ENCODE assay signal across 18 cellular contexts in the genomic region with DNA sequence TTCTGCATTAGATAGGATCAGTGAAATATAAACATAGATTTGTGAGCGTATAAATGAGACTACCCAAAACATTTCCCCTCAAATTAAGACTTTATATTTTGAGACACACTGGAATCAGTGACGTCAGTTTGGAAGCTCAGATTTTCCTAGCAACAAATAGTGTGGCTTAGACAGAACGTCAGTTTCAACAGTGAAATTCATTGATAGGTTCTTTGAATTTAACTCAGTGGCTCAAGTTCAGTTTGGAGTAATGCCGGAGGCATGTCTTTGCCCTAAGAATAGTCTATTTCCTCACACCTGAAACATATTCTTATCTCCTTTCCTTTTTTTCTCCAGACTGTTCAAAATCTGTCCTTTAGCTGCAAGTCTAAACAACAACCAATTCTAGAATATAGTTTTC.
DNase-seq lines count a peak whose midpoint lies in the region; ATAC-seq and TF ChIP-seq lines count a peak whose summit lies in the region.
"Had no signal": no experiment of that assay in that cellular context is flagged by ENCODE, and none has a peak within 500 bp of the region (broad histone marks: within the 10 kb centered on the region; RNA-seq: fewer than 3 reads in every experiment).

No MANE protein-coding gene starts in this region.

- no peaks in the 10 kb centered on the region for H3K4me1 ChIP-seq in IMR-90 (ENCODE audit: control insufficient read depth, insufficient read depth, low read length)
- no peaks in the 10 kb centered on the region for H3K4me1 ChIP-seq in hepatocyte (ENCODE audit: insufficient read depth)
- H3K4me1 ChIP-seq in smooth muscle cell (ENCODE audit: low read depth) = no peaks in the 10 kb centered on the region

- no peak overlapping the region for H2BK20ac ChIP-seq in IMR-90 (ENCODE audit: low read depth, low read length)

- H3K27me3 ChIP-seq in IMR-90 (ENCODE audit: control insufficient read depth, insufficient read depth, low read length) = no peaks in the 10 kb centered on the region
- H3K27me3 ChIP-seq in hepatocyte = no peaks in the 10 kb centered on the region
- H3K27me3 ChIP-seq in smooth muscle cell (ENCODE audit: low read depth) = no peaks in the 10 kb centered on the region

- no peaks in the 10 kb centered on the region for H3K9me2 ChIP-seq in hepatocyte (replicated peaks; ENCODE audit: insufficient read depth)
- H3K9me2 ChIP-seq: SK-N-SH had no signal

- H3K9me3 Mint-ChIP-seq in T-helper 2 cell treated with Interferon-gamma antibody and Interleukin-4, amounts not matched to agents 5 μg/mL and 100 μg/mL, for 36 hours = no peaks in the 10 kb centered on the region

- no peak overlapping the region for H3K4ac ChIP-seq in IMR-90 (ENCODE audit: low read depth, low read length)

- TF ChIP-seq CTCF in IMR-90 (conservative IDR thresholded peaks at IDR 0.05; ENCODE audit: low read depth, low read length) (no peak), hepatocyte (IDR thresholded peaks at IDR 0.05; ENCODE audit: poor library complexity) (no peak), smooth muscle cell (IDR thresholded peaks at IDR 0.05; ENCODE audit: borderline replicate concordance, insufficient read depth, poor library complexity, severe bottlenecking) (no peak), GM10266 (IDR thresholded peaks at IDR 0.05; ENCODE audit: control insufficient read depth, insufficient read depth, low read depth, missing control alignments) (no peak)

- dilution Hi-C loops in IMR-90 (cut with HindIII; ENCODE audit: low sequenced_read_pairs, unreplicated experiment) = no loop called here

- no peaks in the 10 kb centered on the region for H3F3A ChIP-seq in smooth muscle cell (ENCODE audit: low read depth)

- H3K79me2 ChIP-seq in hepatocyte = no peaks in the 10 kb centered on the region
- no peaks in the 10 kb centered on the region for H3K79me2 ChIP-seq in smooth muscle cell (ENCODE audit: low read depth)

- no peak overlapping the region for H4K91ac ChIP-seq in IMR-90 (ENCODE audit: insufficient read depth, low read depth, low read length)

- H2BK120ac ChIP-seq in IMR-90 (ENCODE audit: low read depth, low read length) = no peak overlapping the region

- POLR2A ChIA-PET in IMR-90 (lab: Charles Lee; ENCODE audit: unreplicated experiment) = no interaction called here

- peak overlapping the region; percentile 1; the same call in 1 of the 2 replicates for H3K23ac ChIP-seq in IMR-90 (ENCODE audit: low read depth, low read length)

- H3K4me3 ChIP-seq in IMR-90 (ENCODE audit: insufficient read depth, low read depth, low read length) = no peak overlapping the region
- H3K4me3 ChIP-seq in SK-N-MC = peak overlapping the region; percentile 10; the same call in 1 of the 2 replicates
- H3K4me3 ChIP-seq in hepatocyte = no peak overlapping the region
- peak overlapping the region; percentile 8 for H3K4me3 ChIP-seq in smooth muscle cell
- H3K4me3 ChIP-seq: K562 had no signal

- CTCF ChIA-PET in IMR-90 (lab: Yijun Ruan, JAX) = interaction anchor here (1.0 to 1.8 kb wide), 2 partner anchors 14 to 19 kb away, joined by 3 to 4 read pairs; no protein-coding TSS in a partner anchor

- no peak for TF ChIP-seq RAD21 in IMR-90 (IDR thresholded peaks at IDR 0.05; ENCODE audit: low read length)

- H3K27ac Mint-ChIP-seq in T-helper 2 cell treated with Interferon-gamma antibody and Interleukin-4, amounts not matched to agents 5 μg/mL and 100 μg/mL, for 36 hours = no peak overlapping the region

- DNase-seq in IMR-90 = peak; percentile 27
- no peak for DNase-seq in SK-N-MC (ENCODE audit: low read depth, low spot score)
- no peak for DNase-seq in hepatocyte (ENCODE audit: low spot score)
- no peak for DNase-seq in smooth muscle cell (lab: John Stamatoyannopoulos, UW; ENCODE audit: unreplicated experiment)
- DNase-seq in T-helper 2 cell treated with Interferon-gamma antibody and Interleukin-4, amounts not matched to agents 5 μg/mL and 100 μg/mL, for 36 hours (ENCODE audit: low spot score) = no peak
- no peak for DNase-seq in GM10266 (ENCODE audit: extremely low spot score)
- DNase-seq: DMS 273 treated with DMSO at 0.1 percent for 48 hours, HCEC 1CT, NCI-H1436 treated with DMSO at 0.1 percent for 48 hours, NCI-H2029 treated with DMSO at 0.1 percent for 48 hours, NCI-H2171 treated with DMSO at 0.1 percent for 48 hours, NCI-H748 treated with DMSO at 0.1 percent for 48 hours, SK-N-SH had no signal

- no peak overlapping the region for H2BK15ac ChIP-seq in IMR-90 (ENCODE audit: low read depth, low read length)

- H2AK5ac ChIP-seq in IMR-90 (ENCODE audit: low read depth, low read length) = no peak overlapping the region

- peaks cover 24% of the 10 kb centered on the region for H3K27me3 Mint-ChIP-seq in T-helper 2 cell treated with Interferon-gamma antibody and Interleukin-4, amounts not matched to agents 5 μg/mL and 100 μg/mL, for 36 hours (ENCODE audit: low read depth)

- H3K18ac ChIP-seq in IMR-90 (ENCODE audit: low read depth, low read length) = no peak overlapping the region

- peak overlapping the region; percentile 33; the same call in 1 of the 2 replicates for H3K4me2 ChIP-seq in IMR-90 (ENCODE audit: low read depth, low read length)
- H3K4me2 ChIP-seq in hepatocyte = peak overlapping the region; percentile 53
- peak overlapping the region; percentile 41 for H3K4me2 ChIP-seq in smooth muscle cell
- H3K4me2 ChIP-seq: SK-N-SH had no signal

- no peaks in the 10 kb centered on the region for H3K36me3 Mint-ChIP-seq in T-helper 2 cell treated with Interferon-gamma antibody and Interleukin-4, amounts not matched to agents 5 μg/mL and 100 μg/mL, for 36 hours (ENCODE audit: low read depth)

- H4K8ac ChIP-seq in IMR-90 (ENCODE audit: low read depth in 2 of 2, low read length in 2 of 2) = no peak overlapping the region

- in situ Hi-C loops in IMR-90 (cut with MboI; ENCODE audit: low sequenced_read_pairs) = no loop called here

- no peaks in the 10 kb centered on the region for H3K9me1 ChIP-seq in IMR-90 (ENCODE audit: insufficient read depth, low read length)

- H3K56ac ChIP-seq in IMR-90 (ENCODE audit: extremely low read depth, insufficient read depth, low read length) = no peak overlapping the region

- H2AK9ac ChIP-seq in IMR-90 (replicated peaks; ENCODE audit: low read depth, low read length, poor library complexity) = no peak overlapping the region

- H3K14ac ChIP-seq in IMR-90 (replicated peaks; ENCODE audit: low read depth, low read length) = no peak overlapping the region; the same call in 1 of the 2 replicates

- no peak for TF ChIP-seq POLR2A in IMR-90 (IDR thresholded peaks at IDR 0.05; ENCODE audit: low read depth, low read length)

- no peaks in the 10 kb centered on the region for H3K4me1 Mint-ChIP-seq in T-helper 2 cell treated with Interferon-gamma antibody and Interleukin-4, amounts not matched to agents 5 μg/mL and 100 μg/mL, for 36 hours (ENCODE audit: low read depth)

- H2BK5ac ChIP-seq in IMR-90 (ENCODE audit: low read depth, low read length, poor library complexity, severe bottlenecking) = no peak overlapping the region

- no peaks in the 10 kb centered on the region for H4K20me1 ChIP-seq in IMR-90 (ENCODE audit: insufficient read depth, low read length)
- H4K20me1 ChIP-seq in hepatocyte (ENCODE audit: insufficient read depth, poor library complexity, severe bottlenecking) = no peaks in the 10 kb centered on the region
- no peaks in the 10 kb centered on the region for H4K20me1 ChIP-seq in smooth muscle cell (ENCODE audit: low read depth)

- H3K79me1 ChIP-seq in IMR-90 (ENCODE audit: low read depth in 1 of 2, low read length in 2 of 2) = no peaks in the 10 kb centered on the region

- peak; percentile 56 for ATAC-seq in IMR-90 (ENCODE audit: low read depth)
- no peak for ATAC-seq in GM19455 (IDR thresholded peaks at IDR 0.05; ENCODE audit: unreplicated experiment)
- ATAC-seq: K562, Panc1, Right ventricle myocardium inferior had no signal

- H3K36me3 ChIP-seq in IMR-90 (ENCODE audit: control insufficient read depth, insufficient read depth, low read length) (no peaks in the 10 kb centered on the region), SK-N-MC (ENCODE audit: insufficient read depth, low read length) (no peaks in the 10 kb centered on the region), hepatocyte (replicated peaks; ENCODE audit: insufficient read depth, low read depth) (no peaks in the 10 kb centered on the region), smooth muscle cell (ENCODE audit: low read depth) (no peaks in the 10 kb centered on the region)

- H3K9me3 ChIP-seq in IMR-90 (ENCODE audit: control insufficient read depth, insufficient read depth, low read length) = no peaks in the 10 kb centered on the region
- H3K9me3 ChIP-seq in SK-N-MC (ENCODE audit: low read depth, low read length) = no peaks in the 10 kb centered on the region
- no peaks in the 10 kb centered on the region for H3K9me3 ChIP-seq in hepatocyte (ENCODE audit: low read depth)
- no peaks in the 10 kb centered on the region for H3K9me3 ChIP-seq in smooth muscle cell (replicated peaks; ENCODE audit: low read depth)
- H3K9me3 ChIP-seq: SK-N-SH had no signal

- intact Hi-C loops in IMR-90 (cut with micrococcal nuclease) = no loop called here

- H2AFZ ChIP-seq in IMR-90 (replicated peaks; ENCODE audit: low read length, poor library complexity) = no peak overlapping the region
- H2AFZ ChIP-seq in hepatocyte = peak overlapping the region; percentile 26
- peak overlapping the region; percentile 39 for H2AFZ ChIP-seq in smooth muscle cell (ENCODE audit: low read depth)

- H3K27ac ChIP-seq in IMR-90 (ENCODE audit: insufficient read depth, low read length) (no peak overlapping the region), SK-N-MC (no peak overlapping the region), hepatocyte (no peak overlapping the region), smooth muscle cell (ENCODE audit: low read depth) (no peak overlapping the region)

- no peak overlapping the region for H3K9ac ChIP-seq in IMR-90 (ENCODE audit: low read depth, low read length)
- peak overlapping the region; percentile 36 for H3K9ac ChIP-seq in SK-N-MC (ENCODE audit: insufficient read length)
- H3K9ac ChIP-seq in smooth muscle cell (ENCODE audit: low read depth) = no peak overlapping the region
- H3K9ac ChIP-seq: SK-N-SH had no signal

- H4K5ac ChIP-seq in IMR-90 (ENCODE audit: low read depth, low read length) = no peak overlapping the region

- WGBS in IMR-90 (ENCODE audit: extremely low coverage in 2 of 2, insufficient read length in 1 of 2), 2 experiments = no CpG with 5 or more reads among the region's 4 CpGs
- WGBS in hepatocyte (ENCODE audit: low lambda C conversion rate, missing lambda C conversion rate) = 48% methylated on average over 4 of the region's 4 CpGs
- WGBS in smooth muscle cell (ENCODE audit: low lambda C conversion rate) = 50% methylated on average over 4 of the region's 4 CpGs

- no TSS peak for BruUV-seq in IMR-90 (replicated peaks; lab: Mats Ljungman, UMichigan)

- no peak overlapping the region for H3K4me3 Mint-ChIP-seq in T-helper 2 cell treated with Interferon-gamma antibody and Interleukin-4, amounts not matched to agents 5 μg/mL and 100 μg/mL, for 36 hours
- H3K4me3 Mint-ChIP-seq: CD14-positive monocyte had no signal

TF ChIP-seq in IMR-90, 13 proteins besides CTCF, POLR2A, EP300 and RAD21 (continues in another document):
- TF ChIP-seq CEBPB (IDR thresholded peaks at IDR 0.05; ENCODE audit: low read depth, low read length) = no peak

Comparison
In these comparisons a context has a peak if more than half of its experiments do, and no peak if none do; other contexts are left out.
1. H3K4me3 ChIP-seq: peak in SK-N-MC (single experiment) and smooth muscle cell (single experiment); none in IMR-90 (single experiment) and hepatocyte (single experiment).
2. Peak in every context shown above with its lines, with median percentiles within 50 percentile points of each other: H3K4me2 ChIP-seq.